8 cellular contexts compared by ENCODE assay signal in the genomic region with DNA sequence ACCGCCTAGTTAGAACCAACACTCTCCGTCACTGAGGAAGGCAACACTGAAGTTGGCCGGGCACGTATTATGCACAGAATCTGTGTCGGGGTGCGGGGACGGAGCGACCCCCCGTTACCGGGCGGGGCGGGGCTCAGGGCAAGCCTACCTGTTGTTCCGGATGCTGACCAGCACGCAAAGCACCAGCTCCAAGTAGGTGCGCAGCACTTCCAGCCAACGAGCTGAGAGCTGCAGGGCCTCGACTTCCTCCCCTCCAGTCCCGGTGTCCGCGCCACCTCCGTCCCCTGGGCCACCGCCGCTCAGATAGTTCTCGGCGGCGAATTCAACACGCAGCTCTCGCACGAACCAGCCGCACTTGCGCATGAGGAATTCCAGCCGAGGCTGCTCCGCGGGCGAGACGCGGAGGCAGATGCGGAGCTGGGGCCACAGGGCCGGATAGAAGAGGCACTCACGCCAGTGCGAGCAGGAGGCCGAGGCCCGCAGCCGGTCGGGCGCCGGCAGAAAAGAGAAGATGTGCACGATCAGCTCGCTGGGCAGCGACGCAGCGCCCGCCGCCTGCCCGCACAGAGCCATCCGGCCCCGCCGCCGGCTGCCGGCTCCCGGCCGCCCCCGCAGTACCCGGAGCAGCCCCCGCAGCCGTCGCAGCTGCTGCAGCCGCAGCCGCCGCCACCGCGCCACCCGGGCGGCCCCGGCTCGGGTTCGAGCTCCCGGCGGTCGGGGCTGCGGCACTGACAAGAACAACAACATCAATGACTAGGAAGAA. TPM values are rescaled to one million over a fixed set of nuclear protein-coding genes. Genes with fewer than 3 reads are reported as not detected.
DNase-seq lines count a peak whose midpoint lies in the region; ATAC-seq and TF ChIP-seq lines count a peak whose summit lies in the region.

No MANE protein-coding gene starts in this region.

- H3K9me3 Mint-ChIP-seq in osteocyte (ENCODE audit: unreplicated experiment): no peaks in the 10 kb centered on the region

- H3K4me1 ChIP-seq in NT2/D1 (ENCODE audit: insufficient read depth, insufficient read length) (peaks cover under 1% of the 10 kb centered on the region), gastroesophageal sphincter (peaks cover 13 to 50% (median 16%) of the 10 kb centered on the region in 3 donors), transverse colon (peaks cover 15 to 48% (median 22%) of the 10 kb centered on the region in 4 donors)

- ATAC-seq in HG02884 (IDR thresholded peaks at IDR 0.05; ENCODE audit: unreplicated experiment) (peak; percentile 16), gastroesophageal sphincter (no peak)

- no peaks in the 10 kb centered on the region for H3K36me3 ChIP-seq in NT2/D1 (ENCODE audit: insufficient read depth, insufficient read length, low read length)
- no peaks in the 10 kb centered on the region for H3K36me3 ChIP-seq in gastroesophageal sphincter
- no peaks in the 10 kb centered on the region for H3K36me3 ChIP-seq in transverse colon

- peaks cover 41% of the 10 kb centered on the region for H3K4me1 Mint-ChIP-seq in osteocyte (ENCODE audit: unreplicated experiment)

- H3K4me3 Mint-ChIP-seq in osteocyte (ENCODE audit: unreplicated experiment): peak overlapping the region; percentile 100

- peak in 2 of 4 experiments; percentile 7 to 20 for TF ChIP-seq CTCF in gastroesophageal sphincter (IDR thresholded peaks at IDR 0.05)
- no peak for TF ChIP-seq CTCF in osteocyte (IDR thresholded peaks at IDR 0.05)
- no peak for TF ChIP-seq CTCF in transverse colon (IDR thresholded peaks at IDR 0.05)

- intact Hi-C loops in transverse colon (cut with DNase I; ENCODE audit: low total_unique reads): no loop called here

- H3K27ac Mint-ChIP-seq in osteocyte (ENCODE audit: unreplicated experiment): peak overlapping the region; percentile 100

- H3K4me3 ChIP-seq in NT2/D1 (ENCODE audit: insufficient read length, low read depth): peak overlapping the region; percentile 69
- peak overlapping the region; percentile 73 to 85 for H3K4me3 ChIP-seq in gastroesophageal sphincter
- H3K4me3 ChIP-seq in transverse colon: peak overlapping the region; percentile 69 to 95 (median 82)

- H3K9me3 ChIP-seq in NT2/D1 (ENCODE audit: insufficient read depth, low read length): no peaks in the 10 kb centered on the region
- H3K9me3 ChIP-seq in gastroesophageal sphincter: no peaks in the 10 kb centered on the region
- H3K9me3 ChIP-seq in transverse colon: no peaks in the 10 kb centered on the region

- no peaks in the 10 kb centered on the region for H3K27me3 ChIP-seq in NT2/D1 (ENCODE audit: insufficient read depth, insufficient read length)
- H3K27me3 ChIP-seq in gastroesophageal sphincter: no peaks in the 10 kb centered on the region
- no peaks in the 10 kb centered on the region for H3K27me3 ChIP-seq in transverse colon

- H3K36me3 Mint-ChIP-seq in osteocyte (ENCODE audit: unreplicated experiment): no peaks in the 10 kb centered on the region

- TF ChIP-seq POLR2A in gastroesophageal sphincter (IDR thresholded peaks at IDR 0.05) (peak in 1 of 2 donors; percentile 75), transverse colon (IDR thresholded peaks at IDR 0.05) (peak; percentile 37)

- in situ Hi-C loops in transverse colon (cut with MboI; ENCODE audit: low pct_ligation_motif_present in 1 of 4, low pct_unique_long_range_greater_than_20kb in 1 of 4, low sequenced_read_pairs in 3 of 4): loop anchor here in 1 of 4 donors (10.0 kb wide), 1 partner anchor 257 kb away; a partner anchor contains a TSS

- DNase-seq in activated gamma-delta T cell treated with Interleukin-2 at 50 U/mL for 16 hours: peak; percentile 42
- no peak for DNase-seq in activated gamma-delta T cell (lab: John Stamatoyannopoulos, UW)
- DNase-seq in NT2/D1 (ENCODE audit: low read depth, low spot score): no peak
- DNase-seq in activated T-helper 9 cell treated with anti-CD3 and anti-CD28 coated beads, Interleukin-2, amount 50 U/mL, for 16 hours (ENCODE audit: low read depth): peak; percentile 23
- peak; percentile 84 for DNase-seq in osteocyte (ENCODE audit: extremely low spot score, unreplicated experiment)
- peak; percentile 57 for DNase-seq in transverse colon

- 2% methylated on average over 19 of the region's 81 CpGs; no CpG with 5 or more reads in 1 of the 2 donors for WGBS in gastroesophageal sphincter (ENCODE audit: low coverage in 1 of 2), 2 donors
- WGBS in transverse colon (ENCODE audit: low coverage in 1 of 2), 2 donors: 0% methylated on average over 62 of the region's 81 CpGs; no CpG with 5 or more reads in 1 of the 2 donors

- peak overlapping the region; percentile 92 for H3K9ac ChIP-seq in NT2/D1 (ENCODE audit: insufficient read length, low read depth)

- no peak for TF ChIP-seq EP300 in gastroesophageal sphincter (IDR thresholded peaks at IDR 0.05)
- TF ChIP-seq EP300 in transverse colon (IDR thresholded peaks at IDR 0.05; ENCODE audit: low read depth): no peak

- no peaks in the 10 kb centered on the region for H3K27me3 Mint-ChIP-seq in osteocyte (ENCODE audit: unreplicated experiment)

- peak overlapping the region; percentile 89 to 97 (median 94) for H3K27ac ChIP-seq in gastroesophageal sphincter
- peak overlapping the region; percentile 96 to 97 (median 97) for H3K27ac ChIP-seq in transverse colon

RNA-seq across cellular contexts. Expression of a gene that starts 0.6 kb away (rescaled TPM):
- total RNA-seq in gastroesophageal sphincter (10 to 100 TPM; 10.4 to 19.9 (median 16.6) TPM), osteocyte (9.8 and 10.0 TPM in 2 replicates), transverse colon (10 to 100 TPM in 1 of 4 donors, 1 to 10 TPM in 3; 4.5 to 12.1 (median 9.7) TPM)

Comparison
In these comparisons a context has a peak if more than half of its experiments do, and no peak if none do; other contexts are left out.
1. DNase-seq: peak in activated gamma-delta T cell treated with Interleukin-2 at 50 U/mL for 16 hours (single experiment), activated T-helper 9 cell treated with anti-CD3 and anti-CD28 coated beads, Interleukin-2, amount 50 U/mL, for 16 hours (single experiment), osteocyte (single experiment) and transverse colon (single experiment); none in activated gamma-delta T cell (single experiment) and NT2/D1 (single experiment).
2. Peak in every context shown above with its lines, with median percentiles within 50 percentile points of each other: H3K4me3 ChIP-seq.